ENCODE assay signal across 1 cellular context in genomic region chr1:85202092-85202863, GRCh38.
TF ChIP-seq lines count a peak whose summit lies in the region.

No MANE protein-coding gene starts in this region.

TF ChIP-seq in A549, 52 proteins besides CTCF, POLR2A, EP300 and RAD21:
- TF ChIP-seq PBX3 (IDR thresholded peaks at IDR 0.05) (no peak), ESRRA (IDR thresholded peaks at IDR 0.05; ENCODE audit: borderline replicate concordance, low read length) (no peak), HDAC2 (IDR thresholded peaks at IDR 0.05) (no peak), JUNB (IDR thresholded peaks at IDR 0.05) (no peak), RNF2 (IDR thresholded peaks at IDR 0.05; ENCODE audit: borderline replicate concordance, low read depth) (no peak), E2F6 (IDR thresholded peaks at IDR 0.05; ENCODE audit: borderline replicate concordance, low read depth) (no peak), HOXB5 (CRISPR knock-in tag; IDR thresholded peaks at IDR 0.05) (no peak), JUN (IDR thresholded peaks at IDR 0.05) (no peak), ELK1 (IDR thresholded peaks at IDR 0.05; ENCODE audit: low read depth, low read length) (no peak), ZC3H11A (IDR thresholded peaks at IDR 0.05) (no peak), CHD4 (IDR thresholded peaks at IDR 0.05; ENCODE audit: borderline replicate concordance) (no peak), HMGXB4 (CRISPR knock-in tag; IDR thresholded peaks at IDR 0.05; ENCODE audit: borderline replicate concordance) (no peak), SMC3 (IDR thresholded peaks at IDR 0.05) (no peak), MYC (IDR thresholded peaks at IDR 0.05; ENCODE audit: borderline replicate concordance, low read length) (no peak)
